In genomic region chr2:8028436-8028835, GRCh38 we compare ENCODE assay signal across 1 cellular context.
TF ChIP-seq lines count a peak whose summit lies in the region.

No MANE protein-coding gene starts in this region.

TF ChIP-seq in HepG2, 621 proteins besides CTCF, POLR2A, EP300 and RAD21:
- TF ChIP-seq FOXC1 (CRISPR knock-in tag; IDR thresholded peaks at IDR 0.05; ENCODE audit: borderline replicate concordance) (no peak), ZFP91 (CRISPR knock-in tag; IDR thresholded peaks at IDR 0.05; ENCODE audit: borderline replicate concordance) (0 out of 2 replicates have a peak, but pooled peaks have one; percentile 3), ZNF687 (CRISPR knock-in tag; IDR thresholded peaks at IDR 0.05) (0 out of 2 replicates have a peak, but pooled peaks have one; percentile 13)
